13 cellular contexts compared by ENCODE assay signal in genomic region chr3:10957976-10958749, GRCh38. TPM values are rescaled to one million over a fixed set of nuclear protein-coding genes. Genes with fewer than 3 reads are reported as not detected.
DNase-seq lines count a peak whose midpoint lies in the region; TF ChIP-seq lines count a peak whose summit lies in the region.
"Had no signal": no experiment of that assay in that cellular context is flagged by ENCODE, and none has a peak within 500 bp of the region (broad histone marks: within the 10 kb centered on the region; RNA-seq: fewer than 3 reads in every experiment).

No MANE protein-coding gene starts in this region.

- no peaks in the 10 kb centered on the region for H4K20me1 ChIP-seq in smooth muscle cell (ENCODE audit: low read depth)

- H3K4me1 ChIP-seq in smooth muscle cell (ENCODE audit: low read depth) = no peaks in the 10 kb centered on the region
- H3K4me1 ChIP-seq in ovary (ENCODE audit: insufficient read depth) = peaks cover 8% of the 10 kb centered on the region

- H3K4me3 ChIP-seq in smooth muscle cell (no peak overlapping the region), ovary (no peak overlapping the region)
- H3K4me3 ChIP-seq: skin epidermis had no signal

- H2AFZ ChIP-seq in smooth muscle cell (ENCODE audit: low read depth) = no peak overlapping the region

- intact Hi-C loops in ovary (cut with DNase I) = no loop called here

- H3K9ac ChIP-seq in smooth muscle cell (ENCODE audit: low read depth) = no peak overlapping the region

- H3K4me2 ChIP-seq in smooth muscle cell = no peak overlapping the region

- H3K9me3 ChIP-seq in smooth muscle cell (replicated peaks; ENCODE audit: low read depth) (no peaks in the 10 kb centered on the region), ovary (no peaks in the 10 kb centered on the region)

- no peak for TF ChIP-seq EP300 in ovary (IDR thresholded peaks at IDR 0.05)

- no peaks in the 10 kb centered on the region for H3F3A ChIP-seq in smooth muscle cell (ENCODE audit: low read depth)

- H3K27me3 ChIP-seq in smooth muscle cell (ENCODE audit: low read depth) (peaks cover 15% of the 10 kb centered on the region), ovary (no peaks in the 10 kb centered on the region)

- TF ChIP-seq POLR2A in ovary (IDR thresholded peaks at IDR 0.05) = no peak

- H3K36me3 ChIP-seq in smooth muscle cell (ENCODE audit: low read depth) = no peaks in the 10 kb centered on the region
- H3K36me3 ChIP-seq in ovary = no peaks in the 10 kb centered on the region

- peak overlapping the region; percentile 39 for H3K27ac ChIP-seq in temporal lobe (ENCODE audit: low read depth, low read length)
- no peak overlapping the region for H3K27ac ChIP-seq in smooth muscle cell (ENCODE audit: low read depth)
- H3K27ac ChIP-seq in ovary = no peak overlapping the region
- H3K27ac ChIP-seq: skin epidermis had no signal

- TF ChIP-seq CTCF in smooth muscle cell (IDR thresholded peaks at IDR 0.05; ENCODE audit: borderline replicate concordance, insufficient read depth, poor library complexity, severe bottlenecking) = no peak
- TF ChIP-seq CTCF in ovary (IDR thresholded peaks at IDR 0.05) = no peak

- WGBS in smooth muscle cell (ENCODE audit: low lambda C conversion rate) = 91% methylated on average over 17 of the region's 17 CpGs
- WGBS in ovary, 3 donors = 74 to 86% (median 79%) methylated on average over 17 of the region's 17 CpGs

- no peaks in the 10 kb centered on the region for H3K79me2 ChIP-seq in smooth muscle cell (ENCODE audit: low read depth)

- DNase-seq in DMS53 (lab: John Stamatoyannopoulos, UW) = peak; percentile 3
- no peak for DNase-seq in DMS53 treated with DMSO at 0.1 percent for 48 hours (lab: John Stamatoyannopoulos, UW; ENCODE audit: unreplicated experiment)
- peak; percentile 68 for DNase-seq in NCI-H2107 treated with DMSO at 0.1 percent for 48 hours (lab: John Stamatoyannopoulos, UW; ENCODE audit: unreplicated experiment)
- peak; percentile 13 for DNase-seq in glomerular visceral epithelial cell (ENCODE audit: extremely low spot score)
- no peak for DNase-seq in smooth muscle cell (lab: John Stamatoyannopoulos, UW; ENCODE audit: unreplicated experiment)
- DNase-seq in stimulated activated CD4-positive, alpha-beta T cell treated with anti-CD3 and anti-CD28 coated beads, Interleukin-2, amount 100 ng/mL, for 48 hours = no peak
- DNase-seq in ovary = no peak
- DNase-seq: 8988T; activated CD4-positive, alpha-beta memory T cell treated with anti-CD3 and anti-CD28 coated beads, Interleukin-2, amount 10 ng/mL, durations not matched to agents 7 days and 5 days; IMR-90; SW 1271 had no signal

RNA-seq across cellular contexts. Expression of gene SLC6A1, which starts 34.4 kb away (rescaled TPM):
- total RNA-seq in temporal lobe (54.6 TPM), smooth muscle cell (0.40 TPM in 2 replicates), ovary (1 to 10 TPM in 4 of 7 donors, under 1 TPM in 3; 0.23 to 2.2 (median 1.0) TPM)
- polyA plus RNA-seq in smooth muscle cell (0.26 TPM in 1 of 2 replicates, not detected in the other), ovary (1 to 10 TPM; 1.2 to 3.3 TPM)
- total RNA-seq: activated CD4-positive, alpha-beta memory T cell treated with anti-CD3 and anti-CD28 coated beads, Interleukin-2, amount 10 ng/mL, durations not matched to agents 7 days and 5 days; IMR-90 had no signal

Comparison
In these comparisons a context has a peak if more than half of its experiments do, and no peak if none do; other contexts are left out.
1. DNase-seq: peak in DMS53 (single experiment), NCI-H2107 treated with DMSO at 0.1 percent for 48 hours (single experiment) and glomerular visceral epithelial cell (single experiment); none in DMS53 treated with DMSO at 0.1 percent for 48 hours (single experiment), smooth muscle cell (single experiment), stimulated activated CD4-positive, alpha-beta T cell treated with anti-CD3 and anti-CD28 coated beads, Interleukin-2, amount 100 ng/mL, for 48 hours (0 of 2) and ovary (0 of 5).
2. RNA of gene SLC6A1, which starts 34.4 kb away (total RNA-seq): 54.6 TPM in temporal lobe (single experiment); 0.23 to 2.2 TPM in ovary and 0.40 TPM in smooth muscle cell; every median in the first group is over 10 times any median in the second.